ENCODE assay signal across 13 cellular contexts in the genomic region with DNA sequence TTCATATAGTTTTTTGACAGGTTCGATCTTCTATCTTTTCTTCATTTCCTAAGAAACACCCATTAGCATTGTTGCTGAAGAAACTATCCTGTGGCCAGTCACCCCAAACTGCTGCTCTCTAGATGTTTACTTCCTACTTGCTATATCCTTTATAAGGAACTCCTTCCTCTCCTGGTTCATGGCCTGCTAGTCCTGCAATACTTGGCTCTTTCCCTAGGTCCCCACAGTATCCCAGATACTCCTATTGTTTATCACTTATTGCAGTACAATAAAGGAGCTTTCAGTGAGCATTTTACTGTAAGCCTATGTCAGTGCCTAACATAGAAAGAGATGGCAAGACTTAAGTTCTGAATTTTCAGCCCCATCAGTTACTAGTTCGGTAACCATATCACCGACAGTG. TPM values are rescaled to one million over a fixed set of nuclear protein-coding genes. Genes with fewer than 3 reads are reported as not detected.
DNase-seq lines count a peak whose midpoint lies in the region; ATAC-seq and TF ChIP-seq lines count a peak whose summit lies in the region.
"Had no signal": no experiment of that assay in that cellular context is flagged by ENCODE, and none has a peak within 500 bp of the region (broad histone marks: within the 10 kb centered on the region; RNA-seq: fewer than 3 reads in every experiment).

No MANE protein-coding gene starts in this region.

- H3K9me3 ChIP-seq in right cardiac atrium (ENCODE audit: control insufficient read depth, low read length) = no peaks in the 10 kb centered on the region
- no peaks in the 10 kb centered on the region for H3K9me3 ChIP-seq in body of pancreas
- no peaks in the 10 kb centered on the region for H3K9me3 ChIP-seq in endodermal cell (ENCODE audit: control insufficient read depth, low read length)

- WGBS in right cardiac atrium = 81% methylated on average over 3 of the region's 3 CpGs
- WGBS in body of pancreas, 2 donors = 93 to 94% methylated on average over 3 of the region's 3 CpGs
- WGBS in endodermal cell (ENCODE audit: insufficient coverage in 1 of 2, insufficient read length in 1 of 2), 2 experiments = 95 to 96% methylated on average over 3 of the region's 3 CpGs

- H3K9ac ChIP-seq in endodermal cell (ENCODE audit: extremely low read depth, low read length, poor library complexity, severe bottlenecking) = no peak overlapping the region

- intact Hi-C loops in right cardiac atrium (cut with DNase I) (no loop called here), Right ventricle myocardium inferior (cut with DNase I) (no loop called here), body of pancreas (cut with DNase I) (no loop called here)

- H3K27me3 Mint-ChIP-seq in nephron (ENCODE audit: low read depth) (no peaks in the 10 kb centered on the region), type B pancreatic cell (no peaks in the 10 kb centered on the region), endodermal cell (ENCODE audit: insufficient read depth) (no peaks in the 10 kb centered on the region)
- H3K27me3 Mint-ChIP-seq: B cell; CD4-positive, alpha-beta memory T cell had no signal

- H3K4me1 ChIP-seq in right cardiac atrium (ENCODE audit: control insufficient read depth, insufficient read depth, low read length) (peaks cover 4% of the 10 kb centered on the region), body of pancreas (peaks cover 47% of the 10 kb centered on the region), endodermal cell (ENCODE audit: control insufficient read depth, insufficient read depth, low read length) (peaks cover 4% of the 10 kb centered on the region)

- H3K4me3 Mint-ChIP-seq in nephron (peak overlapping the region; percentile 37 to 47 (median 46)), type B pancreatic cell (peak overlapping the region; percentile 26), endodermal cell (no peak overlapping the region)
- H3K4me3 Mint-ChIP-seq: B cell, HFFc6 had no signal

- H3K27ac ChIP-seq in right cardiac atrium (ENCODE audit: low read length) = peak overlapping the region; percentile 40
- H3K27ac ChIP-seq in body of pancreas = peak overlapping the region in 3 of 4 donors; percentile 20 to 40 (median 36)
- H3K27ac ChIP-seq in endodermal cell (ENCODE audit: low read depth, low read length) = no peak overlapping the region

- H3K9me3 Mint-ChIP-seq in nephron (no peaks in the 10 kb centered on the region), type B pancreatic cell (no peaks in the 10 kb centered on the region), endodermal cell (no peaks in the 10 kb centered on the region)
- H3K9me3 Mint-ChIP-seq: HFFc6 had no signal

- H3K36me3 ChIP-seq in body of pancreas (replicated peaks in 1 of 2; ENCODE audit: insufficient read depth in 1 of 2, low read depth in 2 of 2) = no peaks in the 10 kb centered on the region
- no peaks in the 10 kb centered on the region for H3K36me3 ChIP-seq in endodermal cell (ENCODE audit: control insufficient read depth, insufficient read depth, low read length)

- H3K27ac Mint-ChIP-seq in nephron (no peak overlapping the region), type B pancreatic cell (no peak overlapping the region), endodermal cell (no peak overlapping the region)
- H3K27ac Mint-ChIP-seq: B cell; CD4-positive, alpha-beta memory T cell; HFFc6 had no signal

- H3K4me3 ChIP-seq in right cardiac atrium (ENCODE audit: low read length) = no peak overlapping the region
- H3K4me3 ChIP-seq in body of pancreas = no peak overlapping the region
- H3K4me3 ChIP-seq in endodermal cell (ENCODE audit: low read length) = no peak overlapping the region

- H3K4me1 Mint-ChIP-seq in nephron = peaks cover 16% of the 10 kb centered on the region
- peaks cover 29% of the 10 kb centered on the region for H3K4me1 Mint-ChIP-seq in type B pancreatic cell (ENCODE audit: unreplicated experiment)
- peaks cover 26% of the 10 kb centered on the region for H3K4me1 Mint-ChIP-seq in endodermal cell

- H3K36me3 Mint-ChIP-seq in nephron (ENCODE audit: low read depth) (peaks cover 12% of the 10 kb centered on the region), type B pancreatic cell (no peaks in the 10 kb centered on the region), endodermal cell (ENCODE audit: low read depth) (peaks cover 6% of the 10 kb centered on the region)

- DNase-seq in right cardiac atrium (no peak), Right ventricle myocardium inferior (ENCODE audit: missing footprints) (no peak), body of pancreas (no peak), type B pancreatic cell (ENCODE audit: extremely low spot score, unreplicated experiment) (no peak), DMS114 treated with DMSO at 0.1 percent for 48 hours (lab: John Stamatoyannopoulos, UW; ENCODE audit: unreplicated experiment) (no peak), endodermal cell (no peak)
- DNase-seq: C1 segment of cervical spinal cord; CD4-positive, alpha-beta memory T cell; HCEC 1CT; HFFc6 had no signal

- TF ChIP-seq POLR2A in body of pancreas (IDR thresholded peaks at IDR 0.05) = no peak

- ATAC-seq in right cardiac atrium (no peak), Right ventricle myocardium inferior (no peak), body of pancreas (no peak), GM21423 (IDR thresholded peaks at IDR 0.05; ENCODE audit: unreplicated experiment) (no peak)

- H3K27me3 ChIP-seq in right cardiac atrium (ENCODE audit: control insufficient read depth, insufficient read depth) = no peaks in the 10 kb centered on the region
- H3K27me3 ChIP-seq in body of pancreas = no peaks in the 10 kb centered on the region
- H3K27me3 ChIP-seq in endodermal cell (ENCODE audit: control insufficient read depth, insufficient read depth, low read length, poor library complexity, severe bottlenecking) = no peaks in the 10 kb centered on the region

- no peak for TF ChIP-seq CTCF in body of pancreas (IDR thresholded peaks at IDR 0.05)
- TF ChIP-seq CTCF in nephron (IDR thresholded peaks at IDR 0.05; ENCODE audit: unreplicated experiment in 3 of 3) = no peak
- no peak for TF ChIP-seq CTCF in type B pancreatic cell (conservative IDR thresholded peaks at IDR 0.05)
- TF ChIP-seq CTCF in endodermal cell (conservative IDR thresholded peaks at IDR 0.05) = no peak

RNA-seq across cellular contexts. Expression of a gene that starts 2.8 kb away (rescaled TPM):
- 10 to 100 TPM; 27.0 to 58.0 (median 31.9) TPM for total RNA-seq in right cardiac atrium
- 15.3 TPM for polyA plus RNA-seq in right cardiac atrium
- 47.2 TPM for total RNA-seq in Right ventricle myocardium inferior
- 10 to 100 TPM; 17.1 to 20.1 TPM for total RNA-seq in body of pancreas
- 28.2 and 67.2 TPM in 2 replicates for total RNA-seq in type B pancreatic cell (ENCODE audit: low replicate concordance)
- 10 to 100 TPM; 62.0 to 66.2 TPM for total RNA-seq in endodermal cell
- polyA plus RNA-seq in endodermal cell (2013, experiment 1 of 2) = 23.1 TPM
- polyA plus RNA-seq in endodermal cell (2013, experiment 2 of 2) = 19.5 TPM

RNA-seq across cellular contexts. Expression of a gene that starts 3.3 kb away (rescaled TPM):
- total RNA-seq in right cardiac atrium (1 to 10 TPM; 7.1 to 9.2 (median 7.8) TPM), Right ventricle myocardium inferior (6.7 TPM), body of pancreas (1 to 10 TPM; 3.9 to 4.6 TPM), type B pancreatic cell (ENCODE audit: low replicate concordance) (6.9 and 15.1 TPM in 2 replicates), endodermal cell (10 to 100 TPM; 16.4 to 19.0 TPM)
- 5.5 TPM for polyA plus RNA-seq in right cardiac atrium
- polyA plus RNA-seq in endodermal cell (2013, experiment 1 of 2) = 16.1 TPM
- 14.9 TPM for polyA plus RNA-seq in endodermal cell (2013, experiment 2 of 2)
